ENCODE assay signal across 1 cellular context in the genomic region with DNA sequence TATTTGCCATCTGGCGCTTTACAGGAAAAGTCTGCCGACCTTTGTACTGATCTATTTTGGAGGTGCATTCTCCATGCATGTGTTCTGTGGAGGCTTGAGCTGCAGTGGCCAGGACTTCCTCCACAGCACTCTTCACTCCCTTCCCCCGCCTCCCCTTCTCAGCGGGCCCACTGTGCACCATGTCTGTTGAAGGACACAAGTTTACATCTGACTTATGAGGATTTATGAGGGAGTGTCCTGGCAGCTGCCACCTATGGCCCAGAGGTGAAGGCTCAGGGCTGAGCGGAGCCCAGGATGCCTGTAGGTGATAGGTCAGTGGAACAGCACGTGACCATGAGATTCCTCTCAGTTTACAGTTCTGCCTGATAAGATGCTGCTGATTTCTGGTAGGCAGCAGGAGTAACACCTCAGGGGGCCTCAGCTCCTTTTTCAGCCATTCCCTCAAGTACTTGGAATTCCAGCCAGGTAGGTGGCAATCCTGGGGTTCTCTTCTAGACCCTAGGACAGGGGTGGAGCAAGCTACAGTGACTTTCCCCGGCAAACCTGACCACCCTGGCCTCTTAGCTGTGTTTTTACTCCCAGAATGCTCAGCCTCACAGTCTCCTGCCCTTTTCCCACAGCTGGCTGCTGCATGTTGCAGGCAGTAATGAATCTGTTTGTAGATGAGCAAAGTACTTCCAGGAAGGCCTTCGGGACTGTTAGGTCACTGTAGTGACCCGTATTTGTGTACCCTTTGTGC.
A peak's percentile ranks its signal among the peaks of the same experiment; 100 is the strongest.
TF ChIP-seq lines count a peak whose summit lies in the region.

No MANE protein-coding gene starts in this region.

TF ChIP-seq in K562, 482 proteins besides CTCF, POLR2A, EP300 and RAD21 (continued from another document):
- TF ChIP-seq LCOR (CRISPR knock-in tag; IDR thresholded peaks at IDR 0.05) (no peak), ZBTB43 (CRISPR knock-in tag; IDR thresholded peaks at IDR 0.05) (no peak), MECOM (CRISPR knock-in tag; IDR thresholded peaks at IDR 0.05) (no peak), RBM34 (IDR thresholded peaks at IDR 0.05; ENCODE audit: borderline replicate concordance, insufficient read depth, low read length) (no peak), ZBTB7A (IDR thresholded peaks at IDR 0.05; ENCODE audit: borderline replicate concordance, control insufficient read depth, low read depth, low read length) (no peak), ZC3H11A (IDR thresholded peaks at IDR 0.05; ENCODE audit: low read depth, low read length) (no peak), NBN (IDR thresholded peaks at IDR 0.05; ENCODE audit: low read depth) (no peak), ZBED1 (IDR thresholded peaks at IDR 0.05) (no peak), ZNF197 (CRISPR knock-in tag; IDR thresholded peaks at IDR 0.05; ENCODE audit: low read depth) (no peak), CAMTA2 (CRISPR knock-in tag; conservative IDR thresholded peaks at IDR 0.05) (no peak), CBFA2T2 (conservative IDR thresholded peaks at IDR 0.05) (0 out of 2 replicates have a peak, but pooled peaks have one; percentile 8), JUNB (CRISPR knock-in tag; conservative IDR thresholded peaks at IDR 0.05) (no peak), HIVEP1 (CRISPR knock-in tag; IDR thresholded peaks at IDR 0.05) (no peak), TAF7 (tag; IDR thresholded peaks at IDR 0.05) (no peak), ZNF184 (CRISPR knock-in tag; IDR thresholded peaks at IDR 0.05) (no peak), SP1 (CRISPR knock-in tag; IDR thresholded peaks at IDR 0.05) (no peak), ZNF77 (CRISPR knock-in tag; IDR thresholded peaks at IDR 0.05) (no peak), SP2 (IDR thresholded peaks at IDR 0.05; ENCODE audit: extremely low read depth, low read depth, low read length, poor library complexity, severe bottlenecking) (no peak), COPS2 (conservative IDR thresholded peaks at IDR 0.05) (no peak), SOX6 (IDR thresholded peaks at IDR 0.05) (no peak), ZNF407 (IDR thresholded peaks at IDR 0.05; ENCODE audit: low read depth) (no peak), HDAC2 (IDR thresholded peaks at IDR 0.05) (no peak), STAT5A (IDR thresholded peaks at IDR 0.05; ENCODE audit: borderline replicate concordance, low read length) (no peak), PYGO2 (tag; IDR thresholded peaks at IDR 0.05) (no peak), RNF2 (IDR thresholded peaks at IDR 0.05) (no peak), ILK (tag; IDR thresholded peaks at IDR 0.05; ENCODE audit: borderline replicate concordance, low read depth) (no peak), FOXJ2 (tag; IDR thresholded peaks at IDR 0.05) (0 out of 2 replicates have a peak, but pooled peaks have one; percentile 32), CCNT2 (IDR thresholded peaks at IDR 0.05; ENCODE audit: borderline replicate concordance, extremely low read depth, insufficient read length, low read depth, low read length) (no peak), TFE3 (CRISPR knock-in tag; IDR thresholded peaks at IDR 0.05) (peak; percentile 84), FOXK2 (conservative IDR thresholded peaks at IDR 0.05 in 1 of 2, IDR thresholded peaks at IDR 0.05 in 1 of 2; ENCODE audit: low read depth in 2 of 2) (no peak), ZFPM2 (CRISPR knock-in tag; IDR thresholded peaks at IDR 0.05) (no peak)
- TF ChIP-seq, protein P1, sequence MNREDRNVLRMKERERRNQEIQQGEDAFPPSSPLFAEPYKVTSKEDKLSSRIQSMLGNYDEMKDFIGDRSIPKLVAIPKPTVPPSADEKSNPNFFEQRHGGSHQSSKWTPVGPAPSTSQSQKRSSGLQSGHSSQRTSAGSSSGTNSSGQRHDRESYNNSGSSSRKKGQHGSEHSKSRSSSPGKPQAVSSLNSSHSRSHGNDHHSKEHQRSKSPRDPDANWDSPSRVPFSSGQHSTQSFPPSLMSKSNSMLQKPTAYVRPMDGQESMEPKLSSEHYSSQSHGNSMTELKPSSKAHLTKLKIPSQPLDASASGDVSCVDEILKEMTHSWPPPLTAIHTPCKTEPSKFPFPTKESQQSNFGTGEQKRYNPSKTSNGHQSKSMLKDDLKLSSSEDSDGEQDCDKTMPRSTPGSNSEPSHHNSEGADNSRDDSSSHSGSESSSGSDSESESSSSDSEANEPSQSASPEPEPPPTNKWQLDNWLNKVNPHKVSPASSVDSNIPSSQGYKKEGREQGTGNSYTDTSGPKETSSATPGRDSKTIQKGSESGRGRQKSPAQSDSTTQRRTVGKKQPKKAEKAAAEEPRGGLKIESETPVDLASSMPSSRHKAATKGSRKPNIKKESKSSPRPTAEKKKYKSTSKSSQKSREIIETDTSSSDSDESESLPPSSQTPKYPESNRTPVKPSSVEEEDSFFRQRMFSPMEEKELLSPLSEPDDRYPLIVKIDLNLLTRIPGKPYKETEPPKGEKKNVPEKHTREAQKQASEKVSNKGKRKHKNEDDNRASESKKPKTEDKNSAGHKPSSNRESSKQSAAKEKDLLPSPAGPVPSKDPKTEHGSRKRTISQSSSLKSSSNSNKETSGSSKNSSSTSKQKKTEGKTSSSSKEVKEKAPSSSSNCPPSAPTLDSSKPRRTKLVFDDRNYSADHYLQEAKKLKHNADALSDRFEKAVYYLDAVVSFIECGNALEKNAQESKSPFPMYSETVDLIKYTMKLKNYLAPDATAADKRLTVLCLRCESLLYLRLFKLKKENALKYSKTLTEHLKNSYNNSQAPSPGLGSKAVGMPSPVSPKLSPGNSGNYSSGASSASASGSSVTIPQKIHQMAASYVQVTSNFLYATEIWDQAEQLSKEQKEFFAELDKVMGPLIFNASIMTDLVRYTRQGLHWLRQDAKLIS (CRISPR knock-in tag; IDR thresholded peaks at IDR 0.05) = no peak
- TF ChIP-seq, protein P2, sequence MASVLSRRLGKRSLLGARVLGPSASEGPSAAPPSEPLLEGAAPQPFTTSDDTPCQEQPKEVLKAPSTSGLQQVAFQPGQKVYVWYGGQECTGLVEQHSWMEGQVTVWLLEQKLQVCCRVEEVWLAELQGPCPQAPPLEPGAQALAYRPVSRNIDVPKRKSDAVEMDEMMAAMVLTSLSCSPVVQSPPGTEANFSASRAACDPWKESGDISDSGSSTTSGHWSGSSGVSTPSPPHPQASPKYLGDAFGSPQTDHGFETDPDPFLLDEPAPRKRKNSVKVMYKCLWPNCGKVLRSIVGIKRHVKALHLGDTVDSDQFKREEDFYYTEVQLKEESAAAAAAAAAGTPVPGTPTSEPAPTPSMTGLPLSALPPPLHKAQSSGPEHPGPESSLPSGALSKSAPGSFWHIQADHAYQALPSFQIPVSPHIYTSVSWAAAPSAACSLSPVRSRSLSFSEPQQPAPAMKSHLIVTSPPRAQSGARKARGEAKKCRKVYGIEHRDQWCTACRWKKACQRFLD (CRISPR knock-in tag; IDR thresholded peaks at IDR 0.05) = no peak
- TF ChIP-seq, protein P3, sequence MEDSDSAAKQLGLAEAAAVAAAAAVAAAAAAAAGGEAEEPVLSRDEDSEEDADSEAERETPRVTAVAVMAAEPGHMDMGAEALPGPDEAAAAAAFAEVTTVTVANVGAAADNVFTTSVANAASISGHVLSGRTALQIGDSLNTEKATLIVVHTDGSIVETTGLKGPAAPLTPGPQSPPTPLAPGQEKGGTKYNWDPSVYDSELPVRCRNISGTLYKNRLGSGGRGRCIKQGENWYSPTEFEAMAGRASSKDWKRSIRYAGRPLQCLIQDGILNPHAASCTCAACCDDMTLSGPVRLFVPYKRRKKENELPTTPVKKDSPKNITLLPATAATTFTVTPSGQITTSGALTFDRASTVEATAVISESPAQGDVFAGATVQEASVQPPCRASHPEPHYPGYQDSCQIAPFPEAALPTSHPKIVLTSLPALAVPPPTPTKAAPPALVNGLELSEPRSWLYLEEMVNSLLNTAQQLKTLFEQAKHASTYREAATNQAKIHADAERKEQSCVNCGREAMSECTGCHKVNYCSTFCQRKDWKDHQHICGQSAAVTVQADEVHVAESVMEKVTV (CRISPR knock-in tag; IDR thresholded peaks at IDR 0.05) = no peak
